Comparison of ENCODE assay signal across 25 cellular contexts in the genomic region with DNA sequence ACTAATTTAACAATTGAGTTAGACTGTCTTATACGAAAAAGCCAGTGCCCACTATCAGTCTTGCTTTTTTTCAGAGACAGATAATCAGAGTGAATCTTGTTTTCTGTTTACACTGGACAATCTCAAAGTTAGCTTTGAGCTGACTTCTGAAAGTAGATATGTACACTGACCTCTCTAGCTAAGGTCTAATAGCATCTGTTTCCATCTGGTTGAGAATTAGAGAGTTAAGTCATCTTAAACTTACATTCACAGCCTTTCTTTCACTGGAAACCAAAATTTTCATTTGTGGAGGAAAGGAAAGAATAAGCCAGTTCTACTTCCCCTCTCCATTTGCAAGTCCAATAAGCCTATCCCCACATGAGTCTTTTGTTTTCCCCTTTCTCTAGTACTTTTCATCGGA.
DNase-seq lines count a peak whose midpoint lies in the region; ATAC-seq and TF ChIP-seq lines count a peak whose summit lies in the region.
"Had no signal": no experiment of that assay in that cellular context is flagged by ENCODE, and none has a peak within 500 bp of the region (broad histone marks: within the 10 kb centered on the region; RNA-seq: fewer than 3 reads in every experiment).

No MANE protein-coding gene starts in this region.

- TF ChIP-seq POLR2A in gastrocnemius medialis (IDR thresholded peaks at IDR 0.05), result no peak

- no peak overlapping the region for H3K27ac ChIP-seq in neuronal stem cell (replicated peaks; ENCODE audit: low read length)
- H3K27ac ChIP-seq in gastrocnemius medialis, result no peak overlapping the region
- H3K27ac ChIP-seq: BLaER1 treated with 17β-estradiol and CSF1 and Interleukin-3, amounts not matched to agents 10 nM and 100 nM; KMS-11; RWPE1 had no signal

- intact Hi-C loops in gastrocnemius medialis (cut with DNase I; ENCODE audit: low total_unique reads), result no loop called here

- H3K27me3 ChIP-seq in neuronal stem cell (ENCODE audit: control insufficient read depth in 3 of 3, insufficient read depth in 3 of 3, low read depth in 1 of 3, low read length in 3 of 3) (no peaks in the 10 kb centered on the region), MG63 (no peaks in the 10 kb centered on the region), gastrocnemius medialis (no peaks in the 10 kb centered on the region)
- H3K27me3 ChIP-seq: BLaER1 treated with 17β-estradiol and CSF1 and Interleukin-3, amounts not matched to agents 10 nM and 100 nM had no signal

- ATAC-seq in gastrocnemius medialis (no peak), HG03108 (IDR thresholded peaks at IDR 0.05; ENCODE audit: unreplicated experiment) (no peak)
- ATAC-seq: GM23338, Panc1 had no signal

- DNase-seq in choroid plexus epithelial cell (ENCODE audit: low read depth), result peak; percentile 18
- peak; percentile 11 for DNase-seq in fibroblast of peridontal ligament (ENCODE audit: extremely low read depth)
- no peak for DNase-seq in neuronal stem cell (ENCODE audit: low spot score)
- DNase-seq in HK-2 (ENCODE audit: unreplicated experiment), result no peak
- DNase-seq in MG63, result no peak
- no peak for DNase-seq in gastrocnemius medialis
- DNase-seq: AML-193; CD4-positive, alpha-beta T cell; DMS53; H9; NCI-H1048; NCI-H1417; NCI-H1694; NCI-H2029 treated with DMSO at 0.1 percent for 48 hours; NCI-H2171; NCI-H226; NCI-H510A; NCI-H69; SHP77 had no signal

- H2AK5ac ChIP-seq in neuronal stem cell (ENCODE audit: low read depth, low read length), result no peak overlapping the region

- H3K4me1 ChIP-seq in neuronal stem cell (ENCODE audit: control insufficient read depth in 2 of 2, insufficient read depth in 1 of 2, low read depth in 1 of 2, low read length in 2 of 2) (no peaks in the 10 kb centered on the region), gastrocnemius medialis (no peaks in the 10 kb centered on the region)
- H3K4me1 ChIP-seq: BLaER1 treated with 17β-estradiol and CSF1 and Interleukin-3, amounts not matched to agents 10 nM and 100 nM had no signal

- H3K9me3 ChIP-seq in neuronal stem cell (replicated peaks in 1 of 2; ENCODE audit: control insufficient read depth in 2 of 2, insufficient read depth in 1 of 2, low read depth in 1 of 2, low read length in 2 of 2), result no peaks in the 10 kb centered on the region
- no peaks in the 10 kb centered on the region for H3K9me3 ChIP-seq in MG63
- no peaks in the 10 kb centered on the region for H3K9me3 ChIP-seq in gastrocnemius medialis

- no peaks in the 10 kb centered on the region for H3K79me1 ChIP-seq in neuronal stem cell (ENCODE audit: low read depth, low read length)

- no CpG with 5 or more reads among the region's 2 CpGs for WGBS in neuronal stem cell (ENCODE audit: extremely low coverage in 2 of 2, insufficient read length in 2 of 2, insufficient replicate concordance in 1 of 2), 2 donors

- no peak overlapping the region for H3K9ac ChIP-seq in neuronal stem cell (ENCODE audit: low read depth, low read length, poor library complexity)
- H3K9ac ChIP-seq: BLaER1 treated with 17β-estradiol and CSF1 and Interleukin-3, amounts not matched to agents 10 nM and 100 nM; KMS-11 had no signal

- TF ChIP-seq CTCF in choroid plexus epithelial cell (conservative IDR thresholded peaks at IDR 0.05; ENCODE audit: low read depth, low read length) (no peak), gastrocnemius medialis (IDR thresholded peaks at IDR 0.05 in 4 of 5, conservative IDR thresholded peaks at IDR 0.05 in 1 of 5) (no peak)

- H3K4me2 ChIP-seq in neuronal stem cell (ENCODE audit: insufficient read depth, low read length, poor library complexity, severe bottlenecking), result no peak overlapping the region
- H3K4me2 ChIP-seq: BLaER1 treated with 17β-estradiol and CSF1 and Interleukin-3, amounts not matched to agents 10 nM and 100 nM; GM23338; KMS-11 had no signal

- H2BK5ac ChIP-seq in neuronal stem cell (ENCODE audit: low read length), result no peak overlapping the region

- H3K4ac ChIP-seq in neuronal stem cell (ENCODE audit: low read length), result no peak overlapping the region

- no peak overlapping the region for H3K14ac ChIP-seq in neuronal stem cell (ENCODE audit: low read length)

- no peak overlapping the region for H3K23ac ChIP-seq in neuronal stem cell (ENCODE audit: low read depth, low read length, poor library complexity)

- in situ Hi-C loops in gastrocnemius medialis (cut with MboI; ENCODE audit: low sequenced_read_pairs in 4 of 4), result no loop called here

- H4K91ac ChIP-seq in neuronal stem cell (ENCODE audit: low read depth, low read length, poor library complexity), result no peak overlapping the region

- H3K36me3 ChIP-seq in neuronal stem cell (replicated peaks in 1 of 2; ENCODE audit: control insufficient read depth in 2 of 2, insufficient read depth in 2 of 2, low read length in 2 of 2) (no peaks in the 10 kb centered on the region), MG63 (peaks cover 16% of the 10 kb centered on the region), gastrocnemius medialis (no peaks in the 10 kb centered on the region)

- H3K18ac ChIP-seq in neuronal stem cell (ENCODE audit: low read length), result no peak overlapping the region

- no peak overlapping the region for H3K4me3 ChIP-seq in choroid plexus epithelial cell (ENCODE audit: low read depth, low read length)
- H3K4me3 ChIP-seq in neuronal stem cell (ENCODE audit: low read length in 2 of 2), result no peak overlapping the region
- no peak overlapping the region for H3K4me3 ChIP-seq in MG63
- H3K4me3 ChIP-seq in gastrocnemius medialis, result no peak overlapping the region
- H3K4me3 ChIP-seq: BLaER1 treated with 17β-estradiol and CSF1 and Interleukin-3, amounts not matched to agents 10 nM and 100 nM; GM23338 had no signal

- H2BK12ac ChIP-seq in neuronal stem cell (ENCODE audit: low read length), result no peak overlapping the region

- H2AFZ ChIP-seq in neuronal stem cell (ENCODE audit: low read length), result peak overlapping the region; percentile 48
- H2AFZ ChIP-seq: GM23338 had no signal

- H2BK120ac ChIP-seq in neuronal stem cell (ENCODE audit: low read depth, low read length), result no peak overlapping the region

- no peak overlapping the region for H2BK15ac ChIP-seq in neuronal stem cell (ENCODE audit: low read length)

- H4K8ac ChIP-seq in neuronal stem cell (ENCODE audit: low read depth, low read length), result no peak overlapping the region

Comparison
In these comparisons a context has a peak if more than half of its experiments do, and no peak if none do; other contexts are left out.
1. DNase-seq: peak in choroid plexus epithelial cell (single experiment) and fibroblast of peridontal ligament (single experiment); none in neuronal stem cell (single experiment), HK-2 (single experiment), MG63 (single experiment) and gastrocnemius medialis (0 of 2).